Comparison of ENCODE assay signal across 20 cellular contexts in genomic region chr20:53561505-53561904, GRCh38.
"Had no signal": no experiment of that assay in that cellular context is flagged by ENCODE, and none has a peak within 500 bp of the region (broad histone marks: within the 10 kb centered on the region; RNA-seq: fewer than 3 reads in every experiment).

No MANE protein-coding gene starts in this region.

- H2AFZ ChIP-seq: PC-9 had no signal

- H3K9ac ChIP-seq: SK-N-SH had no signal

- DNase-seq: Karpas-422, KG1, MG63, NCI-H1092, NCI-H1105 treated with DMSO at 0.1 percent for 48 hours, NCI-H1417 treated with DMSO at 0.1 percent for 48 hours, NCI-H146, NCI-H1694 treated with DMSO at 0.1 percent for 48 hours, NCI-H1930, NCI-H2081, NCI-H2107, NCI-H2227 treated with DMSO at 0.1 percent for 48 hours, NCI-H524, NCI-H69, NCI-H774, PC-9, RPMI8226, SHP77, SK-N-SH had no signal

- H3K4me2 ChIP-seq: PC-9, SK-N-SH had no signal

- H3K4me3 ChIP-seq: MG63, PC-9 had no signal

- H3K27ac ChIP-seq: HL-60, PC-9 had no signal

- H3K27me3 ChIP-seq: MG63 had no signal

- H3K9me3 ChIP-seq: MG63, SK-N-SH had no signal
